ENCODE assay signal across 6 cellular contexts in genomic region chr15:97456541-97456940, GRCh38.
"Had no signal": no experiment of that assay in that cellular context is flagged by ENCODE, and none has a peak within 500 bp of the region (broad histone marks: within the 10 kb centered on the region; RNA-seq: fewer than 3 reads in every experiment).

No MANE protein-coding gene starts in this region.

- H3K4me3 Mint-ChIP-seq: HFFc6 had no signal

- ATAC-seq: HCT116 had no signal

- DNase-seq: GM23248, GOT3, H7, HFFc6, IMR-90 had no signal

- H3K27ac Mint-ChIP-seq: HFFc6 had no signal
